ENCODE assay signal across 20 cellular contexts in genomic region chr3:98645039-98645438, GRCh38. TPM values are rescaled to one million over a fixed set of nuclear protein-coding genes. Genes with fewer than 3 reads are reported as not detected.
DNase-seq lines count a peak whose midpoint lies in the region; ATAC-seq, FAIRE-seq and TF ChIP-seq lines count a peak whose summit lies in the region.
"Had no signal": no experiment of that assay in that cellular context is flagged by ENCODE, and none has a peak within 500 bp of the region (broad histone marks: within the 10 kb centered on the region; RNA-seq: fewer than 3 reads in every experiment).

No MANE protein-coding gene starts in this region.

- no peak overlapping the region for H3K4me3 Mint-ChIP-seq in T-helper 17 cell
- no peak overlapping the region for H3K4me3 Mint-ChIP-seq in nephron progenitor cell
- H3K4me3 Mint-ChIP-seq: activated T-helper 17 cell treated with anti-CD3 and anti-CD28 coated beads, Interleukin-2, amount 50 U/mL, for 72 hours; nephron had no signal

- peaks cover 2% of the 10 kb centered on the region for H3K9me3 ChIP-seq in T-helper 17 cell (ENCODE audit: control insufficient read depth, low read length, poor library complexity, severe bottlenecking)
- H3K9me3 ChIP-seq: sigmoid colon had no signal

- intact Hi-C loops in sciatic nerve (cut with DNase I): loop anchor here (10.0 kb wide), 1 partner anchor 600 kb away; no protein-coding TSS in a partner anchor

- TF ChIP-seq CTCF in nephron progenitor cell (IDR thresholded peaks at IDR 0.05): no peak

- no peak for FAIRE-seq in RCC 7860 (lab: Jason Lieb, UNC)

- no peaks in the 10 kb centered on the region for H3K36me3 Mint-ChIP-seq in T-helper 17 cell (ENCODE audit: low read depth)
- peaks cover 9% of the 10 kb centered on the region for H3K36me3 Mint-ChIP-seq in nephron progenitor cell (ENCODE audit: low read depth)

- DNase-seq in T-helper 17 cell: no peak
- no peak for DNase-seq in sciatic nerve (ENCODE audit: low spot score)
- DNase-seq in nephron progenitor cell: no peak
- no peak for DNase-seq in OCI-M2 (lab: John Stamatoyannopoulos, UW; ENCODE audit: unreplicated experiment)
- DNase-seq in effector CD8-positive, alpha-beta T cell (lab: John Stamatoyannopoulos, UW): no peak
- no peak for DNase-seq in RCC 7860 (ENCODE audit: low spot score)
- DNase-seq: activated CD4-positive, alpha-beta T cell treated with anti-CD3 and anti-CD28 coated beads, Interleukin-2, amount 50 U/mL, for 48 hours; C1 segment of cervical spinal cord; cortex of kidney; hypothalamus; NCI-H187; NCI-H748 treated with DMSO at 0.1 percent for 48 hours; sigmoid colon; stimulated activated CD4-positive, alpha-beta T cell treated with anti-CD3 and anti-CD28 coated beads, Interleukin-4, amount 100 ng/mL, for 4 hours; stimulated activated naive CD4-positive, alpha-beta T cell treated with Interleukin-2 at 50 U/mL for 16 hours had no signal

- H3K4me1 Mint-ChIP-seq in T-helper 17 cell (no peaks in the 10 kb centered on the region), nephron progenitor cell (peaks cover 5% of the 10 kb centered on the region)
- H3K4me1 Mint-ChIP-seq: activated T-helper 17 cell treated with anti-CD3 and anti-CD28 coated beads, Interleukin-2, amount 50 U/mL, for 72 hours; nephron had no signal

- H3K27ac Mint-ChIP-seq in T-helper 17 cell (peak overlapping the region; percentile 14), nephron progenitor cell (no peak overlapping the region)
- H3K27ac Mint-ChIP-seq: activated T-helper 17 cell treated with anti-CD3 and anti-CD28 coated beads, Interleukin-2, amount 50 U/mL, for 72 hours; nephron had no signal

- peaks cover 19% of the 10 kb centered on the region for H3K9me3 Mint-ChIP-seq in nephron progenitor cell
- H3K9me3 Mint-ChIP-seq: activated T-helper 17 cell treated with anti-CD3 and anti-CD28 coated beads, Interleukin-2, amount 50 U/mL, for 72 hours; nephron had no signal

- H3K27me3 Mint-ChIP-seq in T-helper 17 cell (peaks cover 45% of the 10 kb centered on the region), nephron progenitor cell (ENCODE audit: low read depth, poor library complexity) (peaks cover 6% of the 10 kb centered on the region)

- peak; percentile 64 for ATAC-seq in GM18873 (IDR thresholded peaks at IDR 0.05; ENCODE audit: low FRiP score, unreplicated experiment)
- peak; percentile 80 for ATAC-seq in HG03039 (IDR thresholded peaks at IDR 0.05; ENCODE audit: unreplicated experiment)
- ATAC-seq in T-helper 17 cell: no peak
- peak; percentile 57 for ATAC-seq in sciatic nerve
- ATAC-seq: activated T-helper 17 cell treated with anti-CD3 and anti-CD28 coated beads, Interleukin-2, amount 50 U/mL, for 72 hours; Right ventricle myocardium inferior had no signal

RNA-seq across cellular contexts. Expression of gene CPOX, which starts 51.6 kb away (rescaled TPM):
- total RNA-seq in T-helper 17 cell: 10 to 100 TPM; 17.1 to 19.8 TPM
- total RNA-seq in sciatic nerve: 16.9 TPM
